Comparison of ENCODE assay signal across 8 cellular contexts in the genomic region with DNA sequence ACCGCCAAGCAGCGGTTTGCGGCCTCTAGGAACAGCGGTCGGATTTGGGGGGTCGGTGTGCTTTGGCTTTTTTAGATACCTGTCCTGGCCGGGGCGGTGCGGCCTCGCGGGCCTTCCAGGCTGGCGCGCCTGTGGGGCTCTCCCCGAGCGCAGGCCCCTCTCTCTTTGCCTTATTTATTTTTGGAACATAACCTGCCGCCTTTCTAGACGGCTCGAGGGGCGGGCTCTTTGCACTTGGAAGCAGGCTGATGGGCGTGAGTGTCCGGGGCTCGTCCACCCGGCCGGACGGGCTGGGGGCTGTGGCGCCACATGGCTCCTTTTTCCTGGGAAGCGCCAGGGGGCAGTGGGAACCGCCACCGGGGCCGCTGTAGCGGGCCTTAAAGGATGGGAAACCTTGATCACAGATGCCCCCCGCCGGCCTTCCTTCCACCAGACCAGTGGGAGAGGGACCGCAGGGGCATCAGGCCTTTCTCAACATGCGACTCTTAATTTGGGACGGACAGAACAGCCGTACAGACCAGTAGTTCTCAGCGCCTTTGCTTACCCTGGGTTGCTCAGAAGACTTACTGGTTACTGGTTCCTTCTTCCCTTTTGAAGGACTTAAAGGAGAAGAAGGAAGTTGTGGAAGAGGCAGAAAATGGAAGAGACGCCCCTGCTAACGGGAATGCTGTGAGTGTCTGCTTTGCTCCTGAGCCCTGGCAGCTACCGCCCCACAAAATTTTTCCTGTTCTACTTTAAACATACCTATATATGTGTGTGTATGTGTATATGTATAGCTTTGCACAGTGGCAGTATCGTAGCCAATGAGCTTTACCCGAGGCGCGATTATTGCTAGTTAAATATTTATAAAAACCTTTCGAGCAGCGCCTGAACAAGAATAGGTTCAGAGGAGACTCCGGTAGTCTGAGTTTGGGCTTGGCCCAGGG. TPM values are rescaled to one million over a fixed set of nuclear protein-coding genes. Genes with fewer than 3 reads are reported as not detected.
A peak's percentile ranks its signal among the peaks of the same experiment; 100 is the strongest.
DNase-seq lines count a peak whose midpoint lies in the region; ATAC-seq and TF ChIP-seq lines count a peak whose summit lies in the region.

No MANE protein-coding gene starts in this region.

- peaks cover 44% of the 10 kb centered on the region for H3K79me2 ChIP-seq in ACC112 (ENCODE audit: control insufficient read depth, insufficient read depth, low read length, unreplicated experiment)
- H3K79me2 ChIP-seq in H9 (ENCODE audit: insufficient read depth, low read length), result peaks cover 40% of the 10 kb centered on the region; the same call in 1 of the 2 replicates

- H3K23ac ChIP-seq in H9 (ENCODE audit: insufficient read length, low read depth, low read length), result no peak overlapping the region

- H3K4me1 ChIP-seq in ACC112 (ENCODE audit: control insufficient read depth, insufficient read depth, low read length, unreplicated experiment) (peaks cover 41% of the 10 kb centered on the region), H9 (ENCODE audit: insufficient read depth, low read length) (no peaks in the 10 kb centered on the region), neutrophil (ENCODE audit: control insufficient read depth in 1 of 2, insufficient read depth in 1 of 2, low read depth in 1 of 2, low read length in 1 of 2) (peaks cover 43 to 50% of the 10 kb centered on the region in 2 experiments)

- H3K9me3 ChIP-seq in H9 (ENCODE audit: control insufficient read depth, low read depth, low read length), result no peaks in the 10 kb centered on the region
- H3K9me3 ChIP-seq in neutrophil, result no peaks in the 10 kb centered on the region

- H3K36me3 Mint-ChIP-seq in H9 (ENCODE audit: insufficient read depth in 1 of 3, low read depth in 3 of 3), result peaks cover 35 to 50% (median 48%) of the 10 kb centered on the region in 3 experiments
- peaks cover 46% of the 10 kb centered on the region for H3K36me3 Mint-ChIP-seq in activated CD4-positive, alpha-beta memory T cell treated with anti-CD3 and anti-CD28 coated beads for 36 hours

- peaks cover 18% of the 10 kb centered on the region for H3K27me3 Mint-ChIP-seq in H9 (ENCODE audit: low read depth)
- H3K27me3 Mint-ChIP-seq in activated CD4-positive, alpha-beta memory T cell treated with anti-CD3 and anti-CD28 coated beads for 36 hours, result peaks cover 3% of the 10 kb centered on the region

- H3K27me3 ChIP-seq in ACC112 (ENCODE audit: insufficient read depth, low read length) (no peaks in the 10 kb centered on the region), H9 (ENCODE audit: insufficient read depth, low read length) (no peaks in the 10 kb centered on the region), neutrophil (no peaks in the 10 kb centered on the region)

- CTCF ChIA-PET in activated CD4-positive, alpha-beta memory T cell treated with anti-CD3 and anti-CD28 coated beads for 36 hours (lab: Charles Lee), result interaction anchor here (1.7 to 12.1 kb wide), 5 partner anchors 29 to 98 kb away, joined by 5 to 578 read pairs (median 84); no protein-coding TSS in a partner anchor

- intact Hi-C loops in activated CD4-positive, alpha-beta memory T cell treated with anti-CD3 and anti-CD28 coated beads for 36 hours (cut with micrococcal nuclease), result no loop called here

- no peak overlapping the region for H2AK5ac ChIP-seq in H9 (ENCODE audit: insufficient read length, low read length)

- H3K4me3 ChIP-seq in ACC112 (ENCODE audit: low read depth, low read length), result peak overlapping the region; percentile 87
- peak overlapping the region; percentile 81 to 96 for H3K4me3 ChIP-seq in neutrophil (ENCODE audit: low read depth in 1 of 2, low read length in 1 of 2)

- no peak overlapping the region for H2BK12ac ChIP-seq in H9 (ENCODE audit: insufficient read length, low read depth, low read length)

- no peak for DNase-seq in H9
- DNase-seq in activated CD4-positive, alpha-beta memory T cell treated with anti-CD3 and anti-CD28 coated beads for 36 hours, result no peak
- DNase-seq in fibroblast of peridontal ligament (ENCODE audit: extremely low read depth), result peak; percentile 24
- no peak for DNase-seq in iPS-NIHi7 (ENCODE audit: extremely low spot score)
- DNase-seq in DMS114 treated with DMSO at 0.1 percent for 48 hours (lab: John Stamatoyannopoulos, UW; ENCODE audit: unreplicated experiment), result no peak

- peak overlapping the region; percentile 83 for H3K9ac ChIP-seq in H9 (ENCODE audit: extremely low read depth, insufficient read length, low read length)

- H2BK15ac ChIP-seq in H9 (ENCODE audit: low read depth, low read length), result no peak overlapping the region

- no peak overlapping the region for H2BK120ac ChIP-seq in H9 (ENCODE audit: low read depth, low read length, poor library complexity, severe bottlenecking)

- H3T11ph ChIP-seq in H9 (ENCODE audit: low read length), result no peak overlapping the region

- H4K91ac ChIP-seq in H9 (ENCODE audit: insufficient read length, low read depth, low read length), result no peak overlapping the region

- no CpG with 5 or more reads among the region's 48 CpGs for WGBS in H9 (ENCODE audit: extremely low coverage, insufficient read length, low lambda C conversion rate)

- H2BK20ac ChIP-seq in H9 (ENCODE audit: low read depth, low read length, poor library complexity, severe bottlenecking), result no peak overlapping the region

- H3K23me2 ChIP-seq in H9 (ENCODE audit: insufficient read length, low read depth, low read length, poor library complexity, severe bottlenecking), result peaks cover 15% of the 10 kb centered on the region

- no peak overlapping the region for H2BK5ac ChIP-seq in H9 (ENCODE audit: insufficient read length, low read length)

- no peak overlapping the region for H4K8ac ChIP-seq in H9 (replicated peaks; ENCODE audit: insufficient read length, low read depth, low read length)

- no peak overlapping the region for H2AFZ ChIP-seq in ACC112 (ENCODE audit: low read length, unreplicated experiment)
- no peak overlapping the region for H2AFZ ChIP-seq in H9 (ENCODE audit: low read length)

- H3K18ac ChIP-seq in H9 (ENCODE audit: insufficient read length, low read depth, low read length), result peak overlapping the region; percentile 6

- H3K79me1 ChIP-seq in H9 (ENCODE audit: insufficient read depth, low read depth, low read length, poor library complexity, severe bottlenecking), result no peaks in the 10 kb centered on the region

- no peak overlapping the region for H4K5ac ChIP-seq in H9 (ENCODE audit: insufficient read length, low read depth, low read length)

- peak overlapping the region; percentile 93 to 98 for H3K4me3 Mint-ChIP-seq in H9
- H3K4me3 Mint-ChIP-seq in activated CD4-positive, alpha-beta memory T cell treated with anti-CD3 and anti-CD28 coated beads for 36 hours, result peak overlapping the region; percentile 82

- POLR2A ChIA-PET in activated CD4-positive, alpha-beta memory T cell treated with anti-CD3 and anti-CD28 coated beads for 36 hours (lab: Charles Lee), result interaction anchor here (1.5 to 5.2 kb wide), 4 partner anchors 39 to 106 kb away, joined by 4 to 98 read pairs (median 37); no protein-coding TSS in a partner anchor

- H3K4me2 ChIP-seq in H9 (ENCODE audit: insufficient read depth, insufficient read length, low read length), result peak overlapping the region; percentile 74

- no peak for ATAC-seq in GM21360 (IDR thresholded peaks at IDR 0.05; ENCODE audit: unreplicated experiment)

- H3K4ac ChIP-seq in H9 (ENCODE audit: low read depth, low read length), result no peak overlapping the region

- H3K14ac ChIP-seq in H9 (ENCODE audit: insufficient read depth, low read length), result peak overlapping the region; percentile 63

- H3K56ac ChIP-seq in H9 (ENCODE audit: insufficient read length, low read depth, low read length), result no peak overlapping the region

- H3K27ac ChIP-seq in ACC112 (ENCODE audit: low read depth, low read length) (no peak overlapping the region; the same call in 1 of the 2 replicates), H9 (ENCODE audit: insufficient read length, low read depth, low read length) (no peak overlapping the region), neutrophil (peak overlapping the region; percentile 97)

- H3K27ac Mint-ChIP-seq in H9, result peak overlapping the region; percentile 94 to 98 (median 98)
- peak overlapping the region; percentile 98 for H3K27ac Mint-ChIP-seq in activated CD4-positive, alpha-beta memory T cell treated with anti-CD3 and anti-CD28 coated beads for 36 hours

- no peaks in the 10 kb centered on the region for H4K20me1 ChIP-seq in H9 (ENCODE audit: control insufficient read depth, insufficient read depth, insufficient read length)

- H3K36me3 ChIP-seq in ACC112 (ENCODE audit: insufficient read depth, low read length) (0 out of 2 replicates have a peak, but pooled peaks cover 8% of the 10 kb centered on the region), neutrophil (no peaks in the 10 kb centered on the region)

- peaks cover 25 to 34% of the 10 kb centered on the region in 2 experiments for H3K4me1 Mint-ChIP-seq in H9
- peaks cover 24% of the 10 kb centered on the region for H3K4me1 Mint-ChIP-seq in activated CD4-positive, alpha-beta memory T cell treated with anti-CD3 and anti-CD28 coated beads for 36 hours (ENCODE audit: low read depth)

- no peak for TF ChIP-seq CTCF in H9 (conservative IDR thresholded peaks at IDR 0.05)
- no peak for TF ChIP-seq CTCF in neutrophil (IDR thresholded peaks at IDR 0.05)

- peaks cover 5 to 6% of the 10 kb centered on the region in 2 experiments; a peak in 4 of 5 replicates for H3K9me3 Mint-ChIP-seq in H9
- no peaks in the 10 kb centered on the region for H3K9me3 Mint-ChIP-seq in activated CD4-positive, alpha-beta memory T cell treated with anti-CD3 and anti-CD28 coated beads for 36 hours

RNA-seq across cellular contexts. Expression of a gene that starts 2.7 kb away (rescaled TPM):
- total RNA-seq in H9 (2021), result 1,963 and 2,010 TPM in 2 replicates
- total RNA-seq in activated CD4-positive, alpha-beta memory T cell treated with anti-CD3 and anti-CD28 coated beads for 36 hours, result 1,000 to 10,000 TPM; 1,763 to 1,778 TPM
